8 cellular contexts compared by ENCODE assay signal in genomic region chr1:17143760-17144159, GRCh38.
"Had no signal": no experiment of that assay in that cellular context is flagged by ENCODE, and none has a peak within 500 bp of the region (broad histone marks: within the 10 kb centered on the region; RNA-seq: fewer than 3 reads in every experiment).

No MANE protein-coding gene starts in this region.

- ATAC-seq: GM12878 had no signal

- FAIRE-seq: G401.6, GM12878, GM12891, GM12892, GM18507, GM19239 had no signal

- H3K4me3 ChIP-seq: GM12878 had no signal

- DNase-seq: GDM1, GF-D8 had no signal
